8 cellular contexts compared by ENCODE assay signal in genomic region chr6:25404693-25405169, GRCh38.
DNase-seq lines count a peak whose midpoint lies in the region; ATAC-seq and TF ChIP-seq lines count a peak whose summit lies in the region.

No MANE protein-coding gene starts in this region.

- no peak for TF ChIP-seq EP300 in sigmoid colon (IDR thresholded peaks at IDR 0.05)

- peak; percentile 94 for ATAC-seq in GM19395 (IDR thresholded peaks at IDR 0.05; ENCODE audit: unreplicated experiment)
- peak; percentile 95 for ATAC-seq in HG03354 (IDR thresholded peaks at IDR 0.05; ENCODE audit: poor library complexity, severe bottlenecking, unreplicated experiment)

- 12 to 19% methylated on average over 8 of the region's 8 CpGs for WGBS in sigmoid colon, 2 donors

- peak overlapping the region in 1 of 4 donors; percentile 42 for H3K27ac ChIP-seq in sigmoid colon

- intact Hi-C loops in sigmoid colon (cut with DNase I): no loop called here

- TF ChIP-seq POLR2A in sigmoid colon (IDR thresholded peaks at IDR 0.05): no peak

- DNase-seq in Ammon's horn (ENCODE audit: low spot score) (peak; percentile 35), kidney tubule cell (ENCODE audit: low spot score) (peak; percentile 38), sigmoid colon (no peak), AG20443 (ENCODE audit: low spot score) (no peak), LoVo (ENCODE audit: low spot score) (no peak)
- peak; percentile 24 to 32 for DNase-seq in activated CD4-positive, alpha-beta T cell treated with anti-CD3 and anti-CD28 coated beads, Interleukin-2, amount 50 U/mL, for 48 hours

- TF ChIP-seq CTCF in sigmoid colon (IDR thresholded peaks at IDR 0.05): no peak

- H3K4me3 ChIP-seq in sigmoid colon: no peak overlapping the region

- H3K27me3 ChIP-seq in sigmoid colon: no peaks in the 10 kb centered on the region

- H3K36me3 ChIP-seq in sigmoid colon: no peaks in the 10 kb centered on the region

- no peaks in the 10 kb centered on the region for H3K9me3 ChIP-seq in sigmoid colon

- H3K4me1 ChIP-seq in sigmoid colon: no peaks in the 10 kb centered on the region

Comparison
In these comparisons a context has a peak if more than half of its experiments do, and no peak if none do; other contexts are left out.
1. DNase-seq: peak in Ammon's horn (single experiment), activated CD4-positive, alpha-beta T cell treated with anti-CD3 and anti-CD28 coated beads, Interleukin-2, amount 50 U/mL, for 48 hours (2 of 2) and kidney tubule cell (single experiment); none in sigmoid colon (single experiment), AG20443 (single experiment) and LoVo (single experiment).